In the genomic region with DNA sequence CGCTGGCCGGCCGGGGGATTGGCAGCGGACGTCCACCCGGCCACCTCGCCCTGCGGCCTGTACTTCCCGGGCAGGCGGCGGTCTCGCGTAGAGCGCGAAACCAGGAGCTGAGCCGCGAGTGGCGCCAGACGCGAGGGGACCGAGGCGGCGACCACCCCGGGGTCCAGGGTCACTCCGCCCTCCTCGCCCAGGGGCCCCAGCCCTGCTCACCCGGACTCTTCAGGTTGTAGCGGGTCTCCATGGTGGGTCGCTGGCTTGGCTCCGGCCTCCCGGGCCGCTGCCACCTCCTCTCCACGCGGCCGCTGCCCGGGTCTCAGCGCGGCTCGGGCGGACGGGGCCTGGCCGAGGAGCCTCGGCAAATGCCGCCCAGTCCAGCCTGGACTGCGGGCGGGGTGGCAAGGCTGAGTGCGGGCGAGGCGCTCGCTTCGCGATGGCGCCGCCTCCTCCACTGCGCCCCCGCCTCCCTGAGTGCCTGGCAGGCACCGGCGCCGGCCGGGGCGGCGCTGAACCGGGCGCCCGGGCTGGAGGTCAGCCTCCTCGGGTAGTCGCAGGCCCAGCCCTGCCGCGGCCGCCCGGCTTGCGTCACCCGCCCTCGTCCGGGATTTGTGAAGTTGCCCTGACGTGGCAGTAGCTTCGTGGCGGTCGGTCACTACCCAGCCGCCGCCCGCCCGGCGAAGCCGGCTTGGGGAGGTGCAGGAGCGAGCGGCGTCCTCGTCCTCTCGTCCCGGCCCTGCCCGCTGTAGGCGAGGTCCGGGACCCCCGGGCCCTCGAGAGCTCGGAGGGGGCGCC, we compare ENCODE assay signal across 8 cellular contexts. TPM values are rescaled to one million over a fixed set of nuclear protein-coding genes. Genes with fewer than 3 reads are reported as not detected.
A peak's percentile ranks its signal among the peaks of the same experiment; 100 is the strongest.
DNase-seq lines count a peak whose midpoint lies in the region; ATAC-seq, FAIRE-seq and TF ChIP-seq lines count a peak whose summit lies in the region.

A gene with protein sequence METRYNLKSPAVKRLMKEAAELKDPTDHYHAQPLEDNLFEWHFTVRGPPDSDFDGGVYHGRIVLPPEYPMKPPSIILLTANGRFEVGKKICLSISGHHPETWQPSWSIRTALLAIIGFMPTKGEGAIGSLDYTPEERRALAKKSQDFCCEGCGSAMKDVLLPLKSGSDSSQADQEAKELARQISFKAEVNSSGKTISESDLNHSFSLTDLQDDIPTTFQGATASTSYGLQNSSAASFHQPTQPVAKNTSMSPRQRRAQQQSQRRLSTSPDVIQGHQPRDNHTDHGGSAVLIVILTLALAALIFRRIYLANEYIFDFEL (minus strand): TSS at position 394 of the 789 bp plus-strand sequence. CDS start 153 bp downstream, at position 241.

- H3K4me1 ChIP-seq in ACC112 (ENCODE audit: control insufficient read depth, insufficient read depth, low read length, unreplicated experiment) (peaks cover 26% of the 10 kb centered on the region), lower lobe of right lung (peaks cover 46% of the 10 kb centered on the region)

- POLR2A ChIA-PET in activated CD8-positive, alpha-beta T cell treated with anti-CD3 and anti-CD28 coated beads, Interleukin-2, amount 10 ng/mL, durations not matched to agents 7 days and 5 days (lab: Charles Lee) = interaction anchor here (1.2 to 3.8 kb wide), 7 partner anchors 11 to 286 kb away, joined by 3 to 35 read pairs (median 8); partner anchors contain the start of genes PM20D2 and PNRC1

- H3K9me3 ChIP-seq in lower lobe of right lung = no peaks in the 10 kb centered on the region

- H3K27me3 ChIP-seq in ACC112 (ENCODE audit: insufficient read depth, low read length) = no peaks in the 10 kb centered on the region
- H3K27me3 ChIP-seq in lower lobe of right lung (ENCODE audit: low read depth) = no peaks in the 10 kb centered on the region

- H2AFZ ChIP-seq in ACC112 (ENCODE audit: low read length, unreplicated experiment) = peak within 1 kb of the TSS; percentile 74

- DNase-seq in GM18507 (ENCODE audit: extremely low spot score, insufficient read length, low read depth) (no peak), NCI-H510A (lab: John Stamatoyannopoulos, UW) (peak; percentile 82), ecto neural progenitor cell (ENCODE audit: low spot score) (peak; percentile 92), lower lobe of right lung (peak; percentile 97)
- DNase-seq in activated CD8-positive, alpha-beta T cell treated with anti-CD3 and anti-CD28 coated beads, Interleukin-2, amount 10 ng/mL, durations not matched to agents 7 days and 5 days = peak; percentile 77
- peak in 2 of 3 donors; percentile 16 to 59 for DNase-seq in stimulated activated CD4-positive, alpha-beta T cell treated with anti-CD3 and anti-CD28 coated beads, TNF-alpha, amount 100 ng/mL, for 1 hour (ENCODE audit: low read depth in 3 of 3, low spot score in 1 of 3)

- no peaks in the 10 kb centered on the region for H3K27me3 Mint-ChIP-seq in activated CD8-positive, alpha-beta T cell treated with anti-CD3 and anti-CD28 coated beads, Interleukin-2, amount 10 ng/mL, durations not matched to agents 7 days and 5 days (ENCODE audit: low read depth)

- no peaks in the 10 kb centered on the region for H3K36me3 ChIP-seq in ACC112 (ENCODE audit: insufficient read depth, low read length)
- no peaks in the 10 kb centered on the region for H3K36me3 ChIP-seq in lower lobe of right lung

- peak; percentile 6 for TF ChIP-seq CTCF in lower lobe of right lung (IDR thresholded peaks at IDR 0.05)

- H3K27ac Mint-ChIP-seq in activated CD8-positive, alpha-beta T cell treated with anti-CD3 and anti-CD28 coated beads, Interleukin-2, amount 10 ng/mL, durations not matched to agents 7 days and 5 days = peak within 1 kb of the TSS; percentile 91

- H3K4me3 Mint-ChIP-seq in activated CD8-positive, alpha-beta T cell treated with anti-CD3 and anti-CD28 coated beads, Interleukin-2, amount 10 ng/mL, durations not matched to agents 7 days and 5 days = peak within 1 kb of the TSS; percentile 98

- peaks cover 78% of the 10 kb centered on the region for H3K4me1 Mint-ChIP-seq in activated CD8-positive, alpha-beta T cell treated with anti-CD3 and anti-CD28 coated beads, Interleukin-2, amount 10 ng/mL, durations not matched to agents 7 days and 5 days (ENCODE audit: low read depth)

- H3K36me3 Mint-ChIP-seq in activated CD8-positive, alpha-beta T cell treated with anti-CD3 and anti-CD28 coated beads, Interleukin-2, amount 10 ng/mL, durations not matched to agents 7 days and 5 days (ENCODE audit: low read depth) = peaks cover 26% of the 10 kb centered on the region

- ATAC-seq in HG03060 (IDR thresholded peaks at IDR 0.05; ENCODE audit: low read depth, unreplicated experiment) (peak; percentile 20), lower lobe of right lung (peak; percentile 98)
- ATAC-seq in activated CD8-positive, alpha-beta T cell treated with anti-CD3 and anti-CD28 coated beads, Interleukin-2, amount 10 ng/mL, durations not matched to agents 7 days and 5 days = peak; percentile 88

- H3K9me3 Mint-ChIP-seq in activated CD8-positive, alpha-beta T cell treated with anti-CD3 and anti-CD28 coated beads, Interleukin-2, amount 10 ng/mL, durations not matched to agents 7 days and 5 days (ENCODE audit: insufficient read depth) = no peaks in the 10 kb centered on the region

- peaks cover 49% of the 10 kb centered on the region for H3K79me2 ChIP-seq in ACC112 (ENCODE audit: control insufficient read depth, insufficient read depth, low read length, unreplicated experiment)

- H3K4me3 ChIP-seq in ACC112 (ENCODE audit: low read depth, low read length) (peak within 1 kb of the TSS; percentile 93), lower lobe of right lung (peak within 1 kb of the TSS; percentile 88)

- FAIRE-seq in GM18507 (lab: Jason Lieb, UNC) = peak; percentile 75

- H3K27ac ChIP-seq in ACC112 (ENCODE audit: low read depth, low read length) (peak within 1 kb of the TSS; percentile 75), lower lobe of right lung (peak within 1 kb of the TSS; percentile 99)

- intact Hi-C loops in lower lobe of right lung (cut with DNase I) = no loop called here

- CTCF ChIA-PET in activated CD8-positive, alpha-beta T cell treated with anti-CD3 and anti-CD28 coated beads, Interleukin-2, amount 10 ng/mL, durations not matched to agents 7 days and 5 days (lab: Charles Lee) = interaction anchor here (0.7 to 9.8 kb wide), 6 partner anchors 14 to 355 kb away, joined by 3 to 135 read pairs (median 5); partner anchors contain the start of gene PNRC1

RNA-seq across cellular contexts. Expression of the gene that starts here (rescaled TPM):
- total RNA-seq in activated CD8-positive, alpha-beta T cell treated with anti-CD3 and anti-CD28 coated beads, Interleukin-2, amount 10 ng/mL, durations not matched to agents 7 days and 5 days = 10 to 100 TPM; 30.1 to 30.3 TPM
- total RNA-seq in lower lobe of right lung = 46.9 TPM

Comparison
In these comparisons a context has a peak if more than half of its experiments do, and no peak if none do; other contexts are left out.
1. ATAC-seq: peak in every context shown above with its lines; median percentile 98 in lower lobe of right lung; 88 in activated CD8-positive, alpha-beta T cell treated with anti-CD3 and anti-CD28 coated beads, Interleukin-2, amount 10 ng/mL, durations not matched to agents 7 days and 5 days; 20 in HG03060.